Comparison of ENCODE assay signal across 1 cellular context in the genomic region with DNA sequence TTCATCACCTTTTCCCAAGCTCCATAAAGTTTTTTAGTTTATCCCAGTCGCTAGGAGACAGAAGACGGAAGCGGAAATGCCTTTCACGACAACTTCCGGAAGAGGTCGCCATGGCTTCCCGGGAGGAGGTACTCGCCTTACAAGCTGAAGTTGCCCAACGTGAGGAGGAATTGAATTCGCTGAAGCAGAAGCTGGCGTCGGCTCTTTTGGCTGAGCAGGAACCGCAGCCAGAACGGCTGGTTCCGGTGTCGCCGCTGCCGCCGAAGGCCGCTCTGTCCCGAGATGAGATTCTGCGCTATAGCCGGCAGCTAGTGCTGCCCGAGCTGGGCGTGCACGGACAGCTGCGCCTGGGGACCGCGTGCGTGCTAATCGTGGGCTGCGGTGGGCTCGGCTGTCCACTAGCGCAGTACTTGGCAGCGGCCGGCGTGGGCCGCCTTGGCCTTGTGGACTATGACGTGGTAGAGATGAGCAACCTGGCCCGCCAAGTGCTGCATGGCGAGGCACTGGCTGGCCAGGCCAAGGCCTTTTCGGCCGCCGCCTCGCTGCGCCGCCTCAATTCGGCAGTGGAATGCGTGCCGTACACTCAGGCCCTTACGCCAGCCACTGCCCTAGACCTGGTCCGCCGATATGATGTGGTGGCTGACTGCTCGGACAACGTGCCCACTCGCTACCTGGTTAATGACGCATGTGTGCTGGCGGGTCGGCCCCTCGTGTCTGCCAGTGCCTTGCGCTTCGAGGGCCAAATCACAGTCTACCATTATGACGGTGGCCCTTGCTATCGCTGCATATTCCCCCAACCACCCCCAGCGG.
TF ChIP-seq lines count a peak whose summit lies in the region.

A gene with protein sequence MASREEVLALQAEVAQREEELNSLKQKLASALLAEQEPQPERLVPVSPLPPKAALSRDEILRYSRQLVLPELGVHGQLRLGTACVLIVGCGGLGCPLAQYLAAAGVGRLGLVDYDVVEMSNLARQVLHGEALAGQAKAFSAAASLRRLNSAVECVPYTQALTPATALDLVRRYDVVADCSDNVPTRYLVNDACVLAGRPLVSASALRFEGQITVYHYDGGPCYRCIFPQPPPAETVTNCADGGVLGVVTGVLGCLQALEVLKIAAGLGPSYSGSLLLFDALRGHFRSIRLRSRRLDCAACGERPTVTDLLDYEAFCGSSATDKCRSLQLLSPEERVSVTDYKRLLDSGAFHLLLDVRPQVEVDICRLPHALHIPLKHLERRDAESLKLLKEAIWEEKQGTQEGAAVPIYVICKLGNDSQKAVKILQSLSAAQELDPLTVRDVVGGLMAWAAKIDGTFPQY (plus strand): TSS at position 86 of the 810 bp plus-strand sequence. CDS start 25 bp downstream, at position 111.

TF ChIP-seq in HepG2, 621 proteins besides CTCF, POLR2A, EP300 and RAD21 (continued from another document and continues in another):
- TF ChIP-seq, protein P1, sequence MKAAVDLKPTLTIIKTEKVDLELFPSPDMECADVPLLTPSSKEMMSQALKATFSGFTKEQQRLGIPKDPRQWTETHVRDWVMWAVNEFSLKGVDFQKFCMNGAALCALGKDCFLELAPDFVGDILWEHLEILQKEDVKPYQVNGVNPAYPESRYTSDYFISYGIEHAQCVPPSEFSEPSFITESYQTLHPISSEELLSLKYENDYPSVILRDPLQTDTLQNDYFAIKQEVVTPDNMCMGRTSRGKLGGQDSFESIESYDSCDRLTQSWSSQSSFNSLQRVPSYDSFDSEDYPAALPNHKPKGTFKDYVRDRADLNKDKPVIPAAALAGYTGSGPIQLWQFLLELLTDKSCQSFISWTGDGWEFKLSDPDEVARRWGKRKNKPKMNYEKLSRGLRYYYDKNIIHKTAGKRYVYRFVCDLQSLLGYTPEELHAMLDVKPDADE (CRISPR knock-in tag; IDR thresholded peaks at IDR 0.05): no peak
- TF ChIP-seq ZNF468 (CRISPR knock-in tag; IDR thresholded peaks at IDR 0.05) (0 out of 2 replicates have a peak, but pooled peaks have one; percentile 28), DNMT3B (CRISPR knock-in tag; conservative IDR thresholded peaks at IDR 0.05) (peak; percentile 11; the same call in 1 of the 2 replicates), THYN1 (CRISPR knock-in tag; IDR thresholded peaks at IDR 0.05; ENCODE audit: borderline replicate concordance, low read depth) (no peak), ZFP62 (CRISPR knock-in tag; IDR thresholded peaks at IDR 0.05) (peak; percentile 91; the same call in 1 of the 2 replicates), ZNF382 (CRISPR knock-in tag; IDR thresholded peaks at IDR 0.05; ENCODE audit: borderline replicate concordance) (no peak), SMARCE1 (IDR thresholded peaks at IDR 0.05; ENCODE audit: borderline replicate concordance) (no peak), KDM1A (CRISPR knock-in tag; IDR thresholded peaks at IDR 0.05) (no peak), TARDBP (CRISPR knock-in tag; IDR thresholded peaks at IDR 0.05) (no peak), SP140L (CRISPR knock-in tag; IDR thresholded peaks at IDR 0.05; ENCODE audit: borderline replicate concordance) (0 out of 2 replicates have a peak, but pooled peaks have one; percentile 17), ISX (CRISPR knock-in tag; conservative IDR thresholded peaks at IDR 0.05) (0 out of 2 replicates have a peak, but pooled peaks have one; percentile 76), CENPX (CRISPR knock-in tag; IDR thresholded peaks at IDR 0.05) (no peak), DMAP1 (CRISPR knock-in tag; IDR thresholded peaks at IDR 0.05) (peak; percentile 94), ZSCAN12 (CRISPR knock-in tag; IDR thresholded peaks at IDR 0.05) (peak; percentile 90; the same call in 1 of the 2 replicates), RARA (CRISPR knock-in tag; IDR thresholded peaks at IDR 0.05) (peak; percentile 38; the same call in 1 of the 2 replicates), ZNF670 (CRISPR knock-in tag; IDR thresholded peaks at IDR 0.05; ENCODE audit: borderline replicate concordance) (no peak), ZNF550 (CRISPR knock-in tag; IDR thresholded peaks at IDR 0.05; ENCODE audit: borderline replicate concordance) (no peak), ATF7 (IDR thresholded peaks at IDR 0.05) (no peak), ATF7 (CRISPR knock-in tag; IDR thresholded peaks at IDR 0.05) (no peak), ZNF546 (CRISPR knock-in tag; conservative IDR thresholded peaks at IDR 0.05) (peak; percentile 14; the same call in 1 of the 2 replicates), NPAS2 (CRISPR knock-in tag; IDR thresholded peaks at IDR 0.05; ENCODE audit: borderline replicate concordance) (no peak), FOXM1 (CRISPR knock-in tag; IDR thresholded peaks at IDR 0.05) (no peak; the same call in 1 of the 2 replicates), SMAD1 (CRISPR knock-in tag; IDR thresholded peaks at IDR 0.05; ENCODE audit: borderline replicate concordance, low read depth) (0 out of 2 replicates have a peak, but pooled peaks have one; percentile 11), ZNF724P (CRISPR knock-in tag; IDR thresholded peaks at IDR 0.05; ENCODE audit: borderline replicate concordance) (no peak), EZH2 (conservative IDR thresholded peaks at IDR 0.05; ENCODE audit: low read depth, low read length) (no peak), RCOR2 (CRISPR knock-in tag; IDR thresholded peaks at IDR 0.05) (no peak), SATB2 (CRISPR knock-in tag; IDR thresholded peaks at IDR 0.05) (peak; percentile 89; the same call in 1 of the 2 replicates), PAWR (CRISPR knock-in tag; IDR thresholded peaks at IDR 0.05; ENCODE audit: borderline replicate concordance) (peak; percentile 19; the same call in 1 of the 2 replicates), RXRA (CRISPR knock-in tag; IDR thresholded peaks at IDR 0.05) (peak; percentile 58; the same call in 1 of the 2 replicates)
- TF ChIP-seq, protein P2, sequence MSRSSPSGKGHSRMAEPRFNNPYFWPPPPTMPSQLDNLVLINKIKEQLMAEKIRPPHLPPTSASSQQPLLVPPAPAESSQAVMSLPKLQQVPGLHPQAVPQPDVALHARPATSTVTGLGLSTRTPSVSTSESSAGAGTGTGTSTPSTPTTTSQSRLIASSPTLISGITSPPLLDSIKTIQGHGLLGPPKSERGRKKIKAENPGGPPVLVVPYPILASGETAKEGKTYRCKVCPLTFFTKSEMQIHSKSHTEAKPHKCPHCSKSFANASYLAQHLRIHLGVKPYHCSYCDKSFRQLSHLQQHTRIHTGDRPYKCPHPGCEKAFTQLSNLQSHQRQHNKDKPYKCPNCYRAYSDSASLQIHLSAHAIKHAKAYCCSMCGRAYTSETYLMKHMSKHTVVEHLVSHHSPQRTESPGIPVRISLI (CRISPR knock-in tag; IDR thresholded peaks at IDR 0.05; ENCODE audit: borderline replicate concordance): peak; percentile 47; the same call in 1 of the 2 replicates
- TF ChIP-seq, protein P3, sequence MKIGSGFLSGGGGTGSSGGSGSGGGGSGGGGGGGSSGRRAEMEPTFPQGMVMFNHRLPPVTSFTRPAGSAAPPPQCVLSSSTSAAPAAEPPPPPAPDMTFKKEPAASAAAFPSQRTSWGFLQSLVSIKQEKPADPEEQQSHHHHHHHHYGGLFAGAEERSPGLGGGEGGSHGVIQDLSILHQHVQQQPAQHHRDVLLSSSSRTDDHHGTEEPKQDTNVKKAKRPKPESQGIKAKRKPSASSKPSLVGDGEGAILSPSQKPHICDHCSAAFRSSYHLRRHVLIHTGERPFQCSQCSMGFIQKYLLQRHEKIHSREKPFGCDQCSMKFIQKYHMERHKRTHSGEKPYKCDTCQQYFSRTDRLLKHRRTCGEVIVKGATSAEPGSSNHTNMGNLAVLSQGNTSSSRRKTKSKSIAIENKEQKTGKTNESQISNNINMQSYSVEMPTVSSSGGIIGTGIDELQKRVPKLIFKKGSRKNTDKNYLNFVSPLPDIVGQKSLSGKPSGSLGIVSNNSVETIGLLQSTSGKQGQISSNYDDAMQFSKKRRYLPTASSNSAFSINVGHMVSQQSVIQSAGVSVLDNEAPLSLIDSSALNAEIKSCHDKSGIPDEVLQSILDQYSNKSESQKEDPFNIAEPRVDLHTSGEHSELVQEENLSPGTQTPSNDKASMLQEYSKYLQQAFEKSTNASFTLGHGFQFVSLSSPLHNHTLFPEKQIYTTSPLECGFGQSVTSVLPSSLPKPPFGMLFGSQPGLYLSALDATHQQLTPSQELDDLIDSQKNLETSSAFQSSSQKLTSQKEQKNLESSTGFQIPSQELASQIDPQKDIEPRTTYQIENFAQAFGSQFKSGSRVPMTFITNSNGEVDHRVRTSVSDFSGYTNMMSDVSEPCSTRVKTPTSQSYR (CRISPR knock-in tag; IDR thresholded peaks at IDR 0.05; ENCODE audit: borderline replicate concordance): no peak
- TF ChIP-seq, protein P4, sequence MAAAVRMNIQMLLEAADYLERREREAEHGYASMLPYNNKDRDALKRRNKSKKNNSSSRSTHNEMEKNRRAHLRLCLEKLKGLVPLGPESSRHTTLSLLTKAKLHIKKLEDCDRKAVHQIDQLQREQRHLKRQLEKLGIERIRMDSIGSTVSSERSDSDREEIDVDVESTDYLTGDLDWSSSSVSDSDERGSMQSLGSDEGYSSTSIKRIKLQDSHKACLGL (CRISPR knock-in tag; IDR thresholded peaks at IDR 0.05): peak; percentile 99
- TF ChIP-seq, protein P5, sequence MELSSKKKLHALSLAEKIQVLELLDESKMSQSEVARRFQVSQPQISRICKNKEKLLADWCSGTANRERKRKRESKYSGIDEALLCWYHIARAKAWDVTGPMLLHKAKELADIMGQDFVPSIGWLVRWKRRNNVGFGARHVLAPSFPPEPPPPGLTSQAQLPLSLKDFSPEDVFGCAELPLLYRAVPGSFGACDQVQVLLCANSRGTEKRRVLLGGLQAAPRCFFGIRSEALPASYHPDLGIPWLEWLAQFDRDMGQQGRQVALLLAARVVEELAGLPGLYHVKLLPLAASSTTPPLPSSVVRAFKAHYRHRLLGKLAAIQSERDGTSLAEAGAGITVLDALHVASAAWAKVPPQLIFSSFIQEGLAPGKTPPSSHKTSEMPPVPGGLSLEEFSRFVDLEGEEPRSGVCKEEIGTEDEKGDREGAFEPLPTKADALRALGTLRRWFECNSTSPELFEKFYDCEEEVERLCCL (CRISPR knock-in tag; IDR thresholded peaks at IDR 0.05; ENCODE audit: borderline replicate concordance): 0 out of 2 replicates have a peak, but pooled peaks have one; percentile 19
- TF ChIP-seq, protein P6, sequence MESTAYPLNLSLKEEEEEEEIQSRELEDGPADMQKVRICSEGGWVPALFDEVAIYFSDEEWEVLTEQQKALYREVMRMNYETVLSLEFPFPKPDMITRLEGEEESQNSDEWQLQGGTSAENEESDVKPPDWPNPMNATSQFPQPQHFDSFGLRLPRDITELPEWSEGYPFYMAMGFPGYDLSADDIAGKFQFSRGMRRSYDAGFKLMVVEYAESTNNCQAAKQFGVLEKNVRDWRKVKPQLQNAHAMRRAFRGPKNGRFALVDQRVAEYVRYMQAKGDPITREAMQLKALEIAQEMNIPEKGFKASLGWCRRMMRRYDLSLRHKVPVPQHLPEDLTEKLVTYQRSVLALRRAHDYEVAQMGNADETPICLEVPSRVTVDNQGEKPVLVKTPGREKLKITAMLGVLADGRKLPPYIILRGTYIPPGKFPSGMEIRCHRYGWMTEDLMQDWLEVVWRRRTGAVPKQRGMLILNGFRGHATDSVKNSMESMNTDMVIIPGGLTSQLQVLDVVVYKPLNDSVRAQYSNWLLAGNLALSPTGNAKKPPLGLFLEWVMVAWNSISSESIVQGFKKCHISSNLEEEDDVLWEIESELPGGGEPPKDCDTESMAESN (CRISPR knock-in tag; conservative IDR thresholded peaks at IDR 0.05): peak; percentile 78
- TF ChIP-seq, protein P7, sequence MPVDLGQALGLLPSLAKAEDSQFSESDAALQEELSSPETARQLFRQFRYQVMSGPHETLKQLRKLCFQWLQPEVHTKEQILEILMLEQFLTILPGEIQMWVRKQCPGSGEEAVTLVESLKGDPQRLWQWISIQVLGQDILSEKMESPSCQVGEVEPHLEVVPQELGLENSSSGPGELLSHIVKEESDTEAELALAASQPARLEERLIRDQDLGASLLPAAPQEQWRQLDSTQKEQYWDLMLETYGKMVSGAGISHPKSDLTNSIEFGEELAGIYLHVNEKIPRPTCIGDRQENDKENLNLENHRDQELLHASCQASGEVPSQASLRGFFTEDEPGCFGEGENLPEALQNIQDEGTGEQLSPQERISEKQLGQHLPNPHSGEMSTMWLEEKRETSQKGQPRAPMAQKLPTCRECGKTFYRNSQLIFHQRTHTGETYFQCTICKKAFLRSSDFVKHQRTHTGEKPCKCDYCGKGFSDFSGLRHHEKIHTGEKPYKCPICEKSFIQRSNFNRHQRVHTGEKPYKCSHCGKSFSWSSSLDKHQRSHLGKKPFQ (CRISPR knock-in tag; IDR thresholded peaks at IDR 0.05; ENCODE audit: insufficient replicate concordance): no peak
- TF ChIP-seq, protein P8, sequence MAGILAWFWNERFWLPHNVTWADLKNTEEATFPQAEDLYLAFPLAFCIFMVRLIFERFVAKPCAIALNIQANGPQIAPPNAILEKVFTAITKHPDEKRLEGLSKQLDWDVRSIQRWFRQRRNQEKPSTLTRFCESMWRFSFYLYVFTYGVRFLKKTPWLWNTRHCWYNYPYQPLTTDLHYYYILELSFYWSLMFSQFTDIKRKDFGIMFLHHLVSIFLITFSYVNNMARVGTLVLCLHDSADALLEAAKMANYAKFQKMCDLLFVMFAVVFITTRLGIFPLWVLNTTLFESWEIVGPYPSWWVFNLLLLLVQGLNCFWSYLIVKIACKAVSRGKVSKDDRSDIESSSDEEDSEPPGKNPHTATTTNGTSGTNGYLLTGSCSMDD (CRISPR knock-in tag; IDR thresholded peaks at IDR 0.05): peak; percentile 82; the same call in 1 of the 2 replicates
- TF ChIP-seq, protein P9, sequence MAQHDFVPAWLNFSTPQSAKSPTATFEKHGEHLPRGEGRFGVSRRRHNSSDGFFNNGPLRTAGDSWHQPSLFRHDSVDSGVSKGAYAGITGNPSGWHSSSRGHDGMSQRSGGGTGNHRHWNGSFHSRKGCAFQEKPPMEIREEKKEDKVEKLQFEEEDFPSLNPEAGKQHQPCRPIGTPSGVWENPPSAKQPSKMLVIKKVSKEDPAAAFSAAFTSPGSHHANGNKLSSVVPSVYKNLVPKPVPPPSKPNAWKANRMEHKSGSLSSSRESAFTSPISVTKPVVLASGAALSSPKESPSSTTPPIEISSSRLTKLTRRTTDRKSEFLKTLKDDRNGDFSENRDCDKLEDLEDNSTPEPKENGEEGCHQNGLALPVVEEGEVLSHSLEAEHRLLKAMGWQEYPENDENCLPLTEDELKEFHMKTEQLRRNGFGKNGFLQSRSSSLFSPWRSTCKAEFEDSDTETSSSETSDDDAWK (CRISPR knock-in tag; IDR thresholded peaks at IDR 0.05): no peak
- TF ChIP-seq, protein P10, sequence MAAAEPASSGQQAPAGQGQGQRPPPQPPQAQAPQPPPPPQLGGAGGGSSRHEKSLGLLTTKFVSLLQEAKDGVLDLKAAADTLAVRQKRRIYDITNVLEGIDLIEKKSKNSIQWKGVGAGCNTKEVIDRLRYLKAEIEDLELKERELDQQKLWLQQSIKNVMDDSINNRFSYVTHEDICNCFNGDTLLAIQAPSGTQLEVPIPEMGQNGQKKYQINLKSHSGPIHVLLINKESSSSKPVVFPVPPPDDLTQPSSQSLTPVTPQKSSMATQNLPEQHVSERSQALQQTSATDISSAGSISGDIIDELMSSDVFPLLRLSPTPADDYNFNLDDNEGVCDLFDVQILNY (CRISPR knock-in tag; conservative IDR thresholded peaks at IDR 0.05): no peak
- TF ChIP-seq, protein P11, sequence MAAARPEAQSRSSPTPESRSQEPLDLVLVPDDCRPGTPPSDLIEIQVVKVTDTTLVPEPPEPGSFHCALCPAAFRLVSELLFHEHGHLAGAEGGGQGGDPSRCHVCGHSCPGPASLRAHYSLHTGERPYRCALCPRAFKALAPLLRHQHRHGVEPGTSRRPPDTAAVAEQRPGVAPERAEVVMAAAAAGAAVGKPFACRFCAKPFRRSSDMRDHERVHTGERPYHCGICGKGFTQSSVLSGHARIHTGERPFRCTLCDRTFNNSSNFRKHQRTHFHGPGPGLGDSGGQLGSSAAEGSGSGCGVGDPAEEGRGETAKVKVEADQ (CRISPR knock-in tag; IDR thresholded peaks at IDR 0.05; ENCODE audit: borderline replicate concordance): 0 out of 2 replicates have a peak, but pooled peaks have one; percentile 3
